ENCODE assay signal across 31 cellular contexts in the genomic region with DNA sequence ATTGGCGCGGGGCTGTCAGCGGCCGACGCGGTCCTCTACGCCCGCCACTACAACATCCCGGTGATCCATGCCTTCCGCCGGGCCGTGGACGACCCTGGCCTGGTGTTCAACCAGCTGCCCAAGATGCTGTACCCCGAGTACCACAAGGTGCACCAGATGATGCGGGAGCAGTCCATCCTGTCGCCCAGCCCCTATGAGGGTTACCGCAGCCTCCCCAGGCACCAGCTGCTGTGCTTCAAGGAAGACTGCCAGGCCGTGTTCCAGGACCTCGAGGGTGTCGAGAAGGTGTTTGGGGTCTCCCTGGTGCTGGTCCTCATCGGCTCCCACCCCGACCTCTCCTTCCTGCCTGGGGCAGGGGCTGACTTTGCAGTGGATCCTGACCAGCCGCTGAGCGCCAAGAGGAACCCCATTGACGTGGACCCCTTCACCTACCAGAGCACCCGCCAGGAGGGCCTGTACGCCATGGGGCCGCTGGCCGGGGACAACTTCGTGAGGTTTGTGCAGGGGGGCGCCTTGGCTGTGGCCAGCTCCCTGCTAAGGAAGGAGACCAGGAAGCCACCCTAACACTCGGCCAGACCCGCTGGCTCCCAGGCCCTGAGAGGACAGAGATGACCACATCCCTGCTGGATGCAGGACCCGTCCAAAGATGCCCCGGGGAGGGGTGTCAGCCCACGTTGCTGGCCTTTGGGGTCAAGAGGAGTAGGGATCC. TPM values are rescaled to one million over a fixed set of nuclear protein-coding genes. Genes with fewer than 3 reads are reported as not detected.
"Had no signal": no experiment of that assay in that cellular context is flagged by ENCODE, and none has a peak within 500 bp of the region (broad histone marks: within the 10 kb centered on the region; RNA-seq: fewer than 3 reads in every experiment).

No MANE protein-coding gene starts in this region.

- H3K4me3 ChIP-seq: cardiac muscle cell, SK-N-MC had no signal

- DNase-seq: activated B cell treated with CpG ODN at 0.5 μM for 24 hours; activated CD4-positive, alpha-beta memory T cell treated with anti-CD3 and anti-CD28 coated beads for 36 hours; activated CD4-positive, alpha-beta T cell treated with anti-CD3 and anti-CD28 coated beads, Interleukin-2, amount 10 ng/mL, durations not matched to agents 7 days and 5 days; activated CD8-positive, alpha-beta memory T cell treated with anti-CD3 and anti-CD28 coated beads for 24 hours; activated effector memory CD4-positive, alpha-beta T cell treated with anti-CD3 and anti-CD28 coated beads, Interleukin-2, amount 50 U/mL, for 16 hours; activated naive CD4-positive, alpha-beta T cell treated with Interleukin-2 at 50 U/mL for 16 hours; activated naive CD8-positive, alpha-beta T cell treated with anti-CD3 and anti-CD28 coated beads, Interleukin-2, amount 50 U/mL, for 24 hours; activated T-cell treated with anti-CD3 and anti-CD28 coated beads, Interleukin-2, amount 50 U/mL, for 4 hours; amniotic stem cell; brain microvascular endothelial cell; MV-4-11; NCI-H1092 treated with DMSO at 0.1 percent for 48 hours; NCI-H1417 treated with DMSO at 0.1 percent for 48 hours; NCI-H1694; NCI-H2029; NCI-H345; NCI-H510A; NCI-H526 treated with DMSO at 0.1 percent for 48 hours; NCI-H82; PC-3; T-cell; T-helper 2 cell; T1000 had no signal

- H3K36me3 ChIP-seq: cardiac muscle cell had no signal

- H3K27ac ChIP-seq: brain microvascular endothelial cell, cardiac muscle cell, KMS-11, SK-N-MC had no signal

- H3K4me2 ChIP-seq: KMS-11 had no signal

- FAIRE-seq: astrocyte, RCC 7860, TTC549 had no signal

- H3K9ac ChIP-seq: KMS-11 had no signal

- ATAC-seq: activated naive CD4-positive, alpha-beta T cell treated with anti-CD3 and anti-CD28 coated beads, Interleukin-2, amount 50 U/mL, for 72 hours; activated naive CD8-positive, alpha-beta T cell treated with anti-CD3 and anti-CD28 coated beads, Interleukin-2, amount 50 U/mL, for 24 hours; activated T-cell treated with anti-CD3 and anti-CD28 coated beads, Interleukin-2, amount 50 U/mL, for 4 hours; PC-3; T-cell had no signal

RNA-seq across cellular contexts. Expression of gene NECAB2, which starts 2.4 kb away (rescaled TPM):
- total RNA-seq: activated B cell treated with CpG ODN at 0.5 μM for 24 hours; activated CD4-positive, alpha-beta memory T cell treated with anti-CD3 and anti-CD28 coated beads for 36 hours; activated CD4-positive, alpha-beta T cell treated with anti-CD3 and anti-CD28 coated beads, Interleukin-2, amount 10 ng/mL, durations not matched to agents 7 days and 5 days; activated naive CD4-positive, alpha-beta T cell treated with anti-CD3 and anti-CD28 coated beads, Interleukin-2, amount 50 U/mL, for 72 hours; activated T-cell treated with anti-CD3 and anti-CD28 coated beads, Interleukin-2, amount 50 U/mL, for 4 hours; T-cell had no signal
- polyA plus RNA-seq: IgD-negative memory B cell had no signal
